Comparison of ENCODE assay signal across 10 cellular contexts in the genomic region with DNA sequence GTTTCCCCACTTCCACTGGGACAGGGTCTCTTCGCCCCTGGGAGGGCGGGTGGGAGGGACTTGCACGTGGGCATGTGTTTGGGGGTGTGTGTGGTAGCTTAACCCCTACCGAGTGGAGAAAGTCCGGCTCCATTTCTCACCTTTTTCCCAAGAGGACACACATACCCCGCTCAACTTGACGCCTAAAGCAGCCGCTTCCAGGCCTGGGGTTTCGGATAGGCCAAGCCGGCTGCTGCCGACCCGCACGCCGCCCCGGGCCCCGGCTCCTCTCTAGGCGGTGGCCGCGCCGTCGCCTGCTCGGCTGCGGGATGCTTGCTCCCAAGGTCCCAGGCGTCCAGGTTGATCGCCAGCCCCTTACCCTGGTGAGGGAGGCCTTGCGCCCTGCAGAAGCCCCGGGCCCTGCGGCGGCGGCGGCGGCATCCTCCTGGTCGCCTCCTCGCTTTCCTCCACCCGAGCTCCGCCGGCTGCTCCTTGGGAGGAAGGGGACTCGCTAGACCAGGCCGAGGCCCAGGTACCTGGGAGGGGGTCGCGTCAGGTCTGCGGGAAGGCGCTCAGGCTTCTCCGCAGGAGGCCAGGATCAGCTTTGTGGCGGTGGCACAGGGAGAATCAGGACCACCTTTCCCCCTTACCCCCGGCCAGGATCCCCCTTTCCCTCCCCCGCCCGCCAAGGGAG. TPM values are rescaled to one million over a fixed set of nuclear protein-coding genes. Genes with fewer than 3 reads are reported as not detected.
DNase-seq lines count a peak whose midpoint lies in the region.
"Had no signal": no experiment of that assay in that cellular context is flagged by ENCODE, and none has a peak within 500 bp of the region (broad histone marks: within the 10 kb centered on the region; RNA-seq: fewer than 3 reads in every experiment).

No MANE protein-coding gene starts in this region.

- no peaks in the 10 kb centered on the region for H3K9me3 Mint-ChIP-seq in activated CD4-positive, alpha-beta T cell treated with anti-CD3 and anti-CD28 coated beads, Interleukin-2, amount 10 ng/mL, durations not matched to agents 24 days and 14 days

- no peaks in the 10 kb centered on the region for H3K79me2 ChIP-seq in Karpas-422 (ENCODE audit: low read length)

- H2AFZ ChIP-seq in Karpas-422 (ENCODE audit: low read length), result no peak overlapping the region

- H3K4me3 ChIP-seq in SJCRH30, result peak overlapping the region; percentile 59
- peak overlapping the region; percentile 32 for H3K4me3 ChIP-seq in iPS-15b (ENCODE audit: low read depth, low read length)
- H3K4me3 ChIP-seq in skin epidermis, result peak overlapping the region; percentile 36 to 60 (median 42)
- H3K4me3 ChIP-seq in Karpas-422 (ENCODE audit: low read length), result no peak overlapping the region

- peaks cover 14% of the 10 kb centered on the region for H3K36me3 Mint-ChIP-seq in activated CD4-positive, alpha-beta T cell treated with anti-CD3 and anti-CD28 coated beads, Interleukin-2, amount 10 ng/mL, durations not matched to agents 24 days and 14 days (ENCODE audit: low read depth)

- H3K4me1 ChIP-seq in SJCRH30, result no peaks in the 10 kb centered on the region
- peaks cover 3% of the 10 kb centered on the region for H3K4me1 ChIP-seq in iPS-15b (ENCODE audit: control insufficient read depth, insufficient read depth, low read length)
- no peaks in the 10 kb centered on the region for H3K4me1 ChIP-seq in Karpas-422 (ENCODE audit: low read length)

- H3K27ac Mint-ChIP-seq in activated CD4-positive, alpha-beta T cell treated with anti-CD3 and anti-CD28 coated beads, Interleukin-2, amount 10 ng/mL, durations not matched to agents 24 days and 14 days, result no peak overlapping the region

- no peaks in the 10 kb centered on the region for H4K20me1 ChIP-seq in Karpas-422 (ENCODE audit: insufficient read depth, low read depth, low read length)

- H3K27me3 Mint-ChIP-seq in activated CD4-positive, alpha-beta T cell treated with anti-CD3 and anti-CD28 coated beads, Interleukin-2, amount 10 ng/mL, durations not matched to agents 24 days and 14 days, result peaks cover 44% of the 10 kb centered on the region

- H3K27ac ChIP-seq in SJCRH30 (no peak overlapping the region), skin epidermis (peak overlapping the region in 18 of 21 experiments; percentile 0 to 96 (median 70)), Karpas-422 (ENCODE audit: low read length) (no peak overlapping the region)

- H3K9ac ChIP-seq in iPS-15b (ENCODE audit: low read depth, low read length) (no peak overlapping the region), Karpas-422 (ENCODE audit: low read length) (no peak overlapping the region)

- H3K4me2 ChIP-seq in Karpas-422 (ENCODE audit: low read depth, low read length, poor library complexity, severe bottlenecking), result no peak overlapping the region

- H3K9me3 ChIP-seq in SJCRH30 (replicated peaks), result no peaks in the 10 kb centered on the region
- no peaks in the 10 kb centered on the region for H3K9me3 ChIP-seq in iPS-15b (ENCODE audit: control insufficient read depth, insufficient read depth, low read length)
- H3K9me3 ChIP-seq in Karpas-422 (ENCODE audit: low read length), result no peaks in the 10 kb centered on the region; the same call in 1 of the 2 replicates

- DNase-seq in activated CD4-positive, alpha-beta T cell treated with anti-CD3 and anti-CD28 coated beads, Interleukin-2, amount 10 ng/mL, durations not matched to agents 24 days and 14 days, result peak; percentile 71
- no peak for DNase-seq in activated CD4-positive, alpha-beta T cell treated with anti-CD3 and anti-CD28 coated beads, Interleukin-2, amount 50 U/mL, for 48 hours
- no peak for DNase-seq in SJCRH30
- DNase-seq in Karpas-422, result no peak
- DNase-seq in DMS53 treated with DMSO at 0.1 percent for 48 hours (lab: John Stamatoyannopoulos, UW; ENCODE audit: unreplicated experiment), result no peak
- no peak for DNase-seq in GDM1 (lab: John Stamatoyannopoulos, UW)
- DNase-seq: effector CD4-positive, alpha-beta T cell; NCI-H524 had no signal

- H3K4me3 Mint-ChIP-seq in activated CD4-positive, alpha-beta T cell treated with anti-CD3 and anti-CD28 coated beads, Interleukin-2, amount 10 ng/mL, durations not matched to agents 24 days and 14 days, result no peak overlapping the region

- no peaks in the 10 kb centered on the region for H3K36me3 ChIP-seq in SJCRH30
- H3K36me3 ChIP-seq in iPS-15b (ENCODE audit: control insufficient read depth, insufficient read depth, low read length), result no peaks in the 10 kb centered on the region
- no peaks in the 10 kb centered on the region for H3K36me3 ChIP-seq in Karpas-422 (ENCODE audit: insufficient read depth, low read length)

- no peaks in the 10 kb centered on the region for H3K9me2 ChIP-seq in Karpas-422 (replicated peaks; ENCODE audit: insufficient read depth, low read length)

- intact Hi-C loops in activated CD4-positive, alpha-beta T cell treated with anti-CD3 and anti-CD28 coated beads, Interleukin-2, amount 10 ng/mL, durations not matched to agents 24 days and 14 days (cut with micrococcal nuclease), result loop anchor here (5.0 to 10.0 kb wide), 5 partner anchors 234 to 1041 kb away; a partner anchor contains a TSS

- H3K27me3 ChIP-seq in SJCRH30 (no peaks in the 10 kb centered on the region), iPS-15b (ENCODE audit: control insufficient read depth, insufficient read depth, low read length) (peaks cover 86% of the 10 kb centered on the region), Karpas-422 (ENCODE audit: low read length) (no peaks in the 10 kb centered on the region)

- peaks cover 25% of the 10 kb centered on the region for H3K4me1 Mint-ChIP-seq in activated CD4-positive, alpha-beta T cell treated with anti-CD3 and anti-CD28 coated beads, Interleukin-2, amount 10 ng/mL, durations not matched to agents 24 days and 14 days

RNA-seq across cellular contexts. Expression of a gene that starts 3.2 kb away (rescaled TPM):
- 79.7 and 81.0 TPM in 2 replicates for total RNA-seq in activated CD4-positive, alpha-beta T cell treated with anti-CD3 and anti-CD28 coated beads, Interleukin-2, amount 10 ng/mL, durations not matched to agents 24 days and 14 days
- total RNA-seq in SJCRH30 (2014; rRNA removed; shearing (Covaris generic)), result 0.53 and 1.2 TPM in 2 replicates
- not detected in 2 replicates for total RNA-seq in Karpas-422 (2014; rRNA removed; shearing (Covaris generic); ENCODE audit: low replicate concordance)

Comparison
In these comparisons a context has a peak if more than half of its experiments do, and no peak if none do; other contexts are left out.
1. H3K27ac ChIP-seq: peak in skin epidermis (18 of 21); none in SJCRH30 (single experiment) and Karpas-422 (single experiment).
2. RNA of a gene that starts 3.2 kb away (total RNA-seq): 79.7 to 81.0 TPM in activated CD4-positive, alpha-beta T cell treated with anti-CD3 and anti-CD28 coated beads, Interleukin-2, amount 10 ng/mL, durations not matched to agents 24 days and 14 days; 0.53 to 1.2 TPM in SJCRH30 and not detected in Karpas-422; every median in the first group is over 10 times any median in the second.